In the genomic region with DNA sequence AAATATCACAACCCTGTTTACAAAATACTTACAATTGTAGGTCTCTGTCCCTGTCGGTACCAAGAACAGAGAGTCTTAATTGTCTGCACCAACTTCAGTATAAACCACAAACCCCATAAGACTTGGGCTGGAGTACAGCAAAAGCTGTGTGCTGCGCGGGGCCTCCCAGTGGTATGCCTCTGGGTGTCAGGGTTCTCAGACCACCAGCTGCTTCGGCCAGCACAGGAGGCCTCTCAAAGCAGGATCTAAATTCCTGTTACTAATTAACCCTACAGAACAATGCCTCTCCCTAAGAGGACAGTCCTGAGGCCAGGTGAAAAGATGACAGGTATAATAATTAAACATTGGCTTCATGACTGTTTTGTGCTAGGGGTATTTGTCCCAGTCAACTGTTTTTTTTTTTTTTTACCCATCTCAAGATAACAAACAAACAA, we compare ENCODE assay signal across 1 cellular context.
TF ChIP-seq lines count a peak whose summit lies in the region.

No MANE protein-coding gene starts in this region.

TF ChIP-seq in HepG2, 621 proteins besides CTCF, POLR2A, EP300 and RAD21 (continued from another document and continues in another):
- TF ChIP-seq, protein P1, sequence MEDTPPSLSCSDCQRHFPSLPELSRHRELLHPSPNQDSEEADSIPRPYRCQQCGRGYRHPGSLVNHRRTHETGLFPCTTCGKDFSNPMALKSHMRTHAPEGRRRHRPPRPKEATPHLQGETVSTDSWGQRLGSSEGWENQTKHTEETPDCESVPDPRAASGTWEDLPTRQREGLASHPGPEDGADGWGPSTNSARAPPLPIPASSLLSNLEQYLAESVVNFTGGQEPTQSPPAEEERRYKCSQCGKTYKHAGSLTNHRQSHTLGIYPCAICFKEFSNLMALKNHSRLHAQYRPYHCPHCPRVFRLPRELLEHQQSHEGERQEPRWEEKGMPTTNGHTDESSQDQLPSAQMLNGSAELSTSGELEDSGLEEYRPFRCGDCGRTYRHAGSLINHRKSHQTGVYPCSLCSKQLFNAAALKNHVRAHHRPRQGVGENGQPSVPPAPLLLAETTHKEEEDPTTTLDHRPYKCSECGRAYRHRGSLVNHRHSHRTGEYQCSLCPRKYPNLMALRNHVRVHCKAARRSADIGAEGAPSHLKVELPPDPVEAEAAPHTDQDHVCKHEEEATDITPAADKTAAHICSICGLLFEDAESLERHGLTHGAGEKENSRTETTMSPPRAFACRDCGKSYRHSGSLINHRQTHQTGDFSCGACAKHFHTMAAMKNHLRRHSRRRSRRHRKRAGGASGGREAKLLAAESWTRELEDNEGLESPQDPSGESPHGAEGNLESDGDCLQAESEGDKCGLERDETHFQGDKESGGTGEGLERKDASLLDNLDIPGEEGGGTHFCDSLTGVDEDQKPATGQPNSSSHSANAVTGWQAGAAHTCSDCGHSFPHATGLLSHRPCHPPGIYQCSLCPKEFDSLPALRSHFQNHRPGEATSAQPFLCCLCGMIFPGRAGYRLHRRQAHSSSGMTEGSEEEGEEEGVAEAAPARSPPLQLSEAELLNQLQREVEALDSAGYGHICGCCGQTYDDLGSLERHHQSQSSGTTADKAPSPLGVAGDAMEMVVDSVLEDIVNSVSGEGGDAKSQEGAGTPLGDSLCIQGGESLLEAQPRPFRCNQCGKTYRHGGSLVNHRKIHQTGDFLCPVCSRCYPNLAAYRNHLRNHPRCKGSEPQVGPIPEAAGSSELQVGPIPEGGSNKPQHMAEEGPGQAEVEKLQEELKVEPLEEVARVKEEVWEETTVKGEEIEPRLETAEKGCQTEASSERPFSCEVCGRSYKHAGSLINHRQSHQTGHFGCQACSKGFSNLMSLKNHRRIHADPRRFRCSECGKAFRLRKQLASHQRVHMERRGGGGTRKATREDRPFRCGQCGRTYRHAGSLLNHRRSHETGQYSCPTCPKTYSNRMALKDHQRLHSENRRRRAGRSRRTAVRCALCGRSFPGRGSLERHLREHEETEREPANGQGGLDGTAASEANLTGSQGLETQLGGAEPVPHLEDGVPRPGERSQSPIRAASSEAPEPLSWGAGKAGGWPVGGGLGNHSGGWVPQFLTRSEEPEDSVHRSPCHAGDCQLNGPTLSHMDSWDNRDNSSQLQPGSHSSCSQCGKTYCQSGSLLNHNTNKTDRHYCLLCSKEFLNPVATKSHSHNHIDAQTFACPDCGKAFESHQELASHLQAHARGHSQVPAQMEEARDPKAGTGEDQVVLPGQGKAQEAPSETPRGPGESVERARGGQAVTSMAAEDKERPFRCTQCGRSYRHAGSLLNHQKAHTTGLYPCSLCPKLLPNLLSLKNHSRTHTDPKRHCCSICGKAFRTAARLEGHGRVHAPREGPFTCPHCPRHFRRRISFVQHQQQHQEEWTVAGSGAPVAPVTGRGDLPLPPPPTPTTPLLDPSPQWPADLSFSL (CRISPR knock-in tag; IDR thresholded peaks at IDR 0.05), result 0 out of 2 replicates have a peak, but pooled peaks have one; percentile 19
- TF ChIP-seq AGO2 (optimal IDR thresholded peaks at IDR 0.05; ENCODE audit: low read depth, low read length) (no peak), PHF21A (CRISPR knock-in tag; IDR thresholded peaks at IDR 0.05) (peak; percentile 67; the same call in 1 of the 2 replicates), ZNF317 (CRISPR knock-in tag; IDR thresholded peaks at IDR 0.05) (no peak), ZNF256 (CRISPR knock-in tag; conservative IDR thresholded peaks at IDR 0.05) (no peak), ZNF777 (CRISPR knock-in tag; IDR thresholded peaks at IDR 0.05) (no peak), NFKB2 (CRISPR knock-in tag; IDR thresholded peaks at IDR 0.05; ENCODE audit: borderline replicate concordance) (no peak), ZNF703 (CRISPR knock-in tag; IDR thresholded peaks at IDR 0.05; ENCODE audit: borderline replicate concordance) (no peak), SMARCE1 (IDR thresholded peaks at IDR 0.05; ENCODE audit: borderline replicate concordance) (no peak), ZNF607 (CRISPR knock-in tag; IDR thresholded peaks at IDR 0.05; ENCODE audit: borderline replicate concordance) (no peak), ZMYM2 (CRISPR knock-in tag; IDR thresholded peaks at IDR 0.05) (no peak), ZNF552 (CRISPR knock-in tag; IDR thresholded peaks at IDR 0.05; ENCODE audit: borderline replicate concordance) (no peak), TBL1XR1 (IDR thresholded peaks at IDR 0.05; ENCODE audit: borderline replicate concordance, low read length, partially characterized antibody) (no peak), RFXAP (CRISPR knock-in tag; IDR thresholded peaks at IDR 0.05; ENCODE audit: borderline replicate concordance) (no peak), FOXM1 (CRISPR knock-in tag; IDR thresholded peaks at IDR 0.05) (no peak), NKX3-1 (CRISPR knock-in tag; IDR thresholded peaks at IDR 0.05) (no peak), KLF16 (CRISPR knock-in tag; IDR thresholded peaks at IDR 0.05) (no peak), ZNF12 (CRISPR knock-in tag; IDR thresholded peaks at IDR 0.05) (no peak), LCORL (IDR thresholded peaks at IDR 0.05) (no peak), LCORL (CRISPR knock-in tag; IDR thresholded peaks at IDR 0.05) (peak; percentile 64), ZNF788 (CRISPR knock-in tag; IDR thresholded peaks at IDR 0.05; ENCODE audit: borderline replicate concordance) (no peak), KMT2A (CRISPR knock-in tag; IDR thresholded peaks at IDR 0.05) (no peak), TARDBP (CRISPR knock-in tag; IDR thresholded peaks at IDR 0.05) (peak; percentile 26; the same call in 1 of the 2 replicates), RBAK (CRISPR knock-in tag; IDR thresholded peaks at IDR 0.05) (no peak), TCF7 (IDR thresholded peaks at IDR 0.05; ENCODE audit: low read depth) (no peak), ZNF382 (CRISPR knock-in tag; IDR thresholded peaks at IDR 0.05; ENCODE audit: borderline replicate concordance) (no peak), ZNF614 (CRISPR knock-in tag; IDR thresholded peaks at IDR 0.05; ENCODE audit: borderline replicate concordance) (no peak), FOXA3 (CRISPR knock-in tag; IDR thresholded peaks at IDR 0.05) (0 out of 2 replicates have a peak, but pooled peaks have one; percentile 40)
- TF ChIP-seq, protein P2, sequence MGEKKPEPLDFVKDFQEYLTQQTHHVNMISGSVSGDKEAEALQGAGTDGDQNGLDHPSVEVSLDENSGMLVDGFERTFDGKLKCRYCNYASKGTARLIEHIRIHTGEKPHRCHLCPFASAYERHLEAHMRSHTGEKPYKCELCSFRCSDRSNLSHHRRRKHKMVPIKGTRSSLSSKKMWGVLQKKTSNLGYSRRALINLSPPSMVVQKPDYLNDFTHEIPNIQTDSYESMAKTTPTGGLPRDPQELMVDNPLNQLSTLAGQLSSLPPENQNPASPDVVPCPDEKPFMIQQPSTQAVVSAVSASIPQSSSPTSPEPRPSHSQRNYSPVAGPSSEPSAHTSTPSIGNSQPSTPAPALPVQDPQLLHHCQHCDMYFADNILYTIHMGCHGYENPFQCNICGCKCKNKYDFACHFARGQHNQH (CRISPR knock-in tag; IDR thresholded peaks at IDR 0.05), result peak; percentile 73; the same call in 1 of the 2 replicates
- TF ChIP-seq, protein P3, sequence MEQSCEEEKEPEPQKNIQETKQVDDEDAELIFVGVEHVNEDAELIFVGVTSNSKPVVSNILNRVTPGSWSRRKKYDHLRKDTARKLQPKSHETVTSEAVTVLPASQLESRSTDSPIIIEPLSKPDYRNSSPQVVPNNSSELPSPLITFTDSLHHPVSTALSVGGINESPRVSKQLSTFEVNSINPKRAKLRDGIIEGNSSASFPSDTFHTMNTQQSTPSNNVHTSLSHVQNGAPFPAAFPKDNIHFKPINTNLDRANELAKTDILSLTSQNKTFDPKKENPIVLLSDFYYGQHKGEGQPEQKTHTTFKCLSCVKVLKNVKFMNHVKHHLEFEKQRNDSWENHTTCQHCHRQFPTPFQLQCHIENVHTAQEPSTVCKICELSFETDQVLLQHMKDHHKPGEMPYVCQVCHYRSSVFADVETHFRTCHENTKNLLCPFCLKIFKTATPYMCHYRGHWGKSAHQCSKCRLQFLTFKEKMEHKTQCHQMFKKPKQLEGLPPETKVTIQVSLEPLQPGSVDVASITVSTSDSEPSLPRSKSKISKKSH (CRISPR knock-in tag; IDR thresholded peaks at IDR 0.05; ENCODE audit: borderline replicate concordance), result no peak
- TF ChIP-seq, protein P4, sequence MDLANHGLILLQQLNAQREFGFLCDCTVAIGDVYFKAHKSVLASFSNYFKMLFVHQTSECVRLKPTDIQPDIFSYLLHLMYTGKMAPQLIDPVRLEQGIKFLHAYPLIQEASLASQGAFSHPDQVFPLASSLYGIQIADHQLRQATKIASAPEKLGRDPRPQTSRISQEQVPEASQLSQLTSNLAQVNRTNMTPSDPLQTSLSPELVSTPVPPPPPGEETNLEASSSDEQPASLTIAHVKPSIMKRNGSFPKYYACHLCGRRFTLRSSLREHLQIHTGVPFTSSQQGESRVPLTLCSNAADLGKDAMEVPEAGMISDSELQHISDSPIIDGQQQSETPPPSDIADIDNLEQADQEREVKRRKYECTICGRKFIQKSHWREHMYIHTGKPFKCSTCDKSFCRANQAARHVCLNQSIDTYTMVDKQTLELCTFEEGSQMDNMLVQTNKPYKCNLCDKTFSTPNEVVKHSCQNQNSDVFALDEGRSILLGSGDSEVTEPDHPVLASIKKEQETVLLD (CRISPR knock-in tag; IDR thresholded peaks at IDR 0.05; ENCODE audit: low read depth), result no peak
- TF ChIP-seq, protein P5, sequence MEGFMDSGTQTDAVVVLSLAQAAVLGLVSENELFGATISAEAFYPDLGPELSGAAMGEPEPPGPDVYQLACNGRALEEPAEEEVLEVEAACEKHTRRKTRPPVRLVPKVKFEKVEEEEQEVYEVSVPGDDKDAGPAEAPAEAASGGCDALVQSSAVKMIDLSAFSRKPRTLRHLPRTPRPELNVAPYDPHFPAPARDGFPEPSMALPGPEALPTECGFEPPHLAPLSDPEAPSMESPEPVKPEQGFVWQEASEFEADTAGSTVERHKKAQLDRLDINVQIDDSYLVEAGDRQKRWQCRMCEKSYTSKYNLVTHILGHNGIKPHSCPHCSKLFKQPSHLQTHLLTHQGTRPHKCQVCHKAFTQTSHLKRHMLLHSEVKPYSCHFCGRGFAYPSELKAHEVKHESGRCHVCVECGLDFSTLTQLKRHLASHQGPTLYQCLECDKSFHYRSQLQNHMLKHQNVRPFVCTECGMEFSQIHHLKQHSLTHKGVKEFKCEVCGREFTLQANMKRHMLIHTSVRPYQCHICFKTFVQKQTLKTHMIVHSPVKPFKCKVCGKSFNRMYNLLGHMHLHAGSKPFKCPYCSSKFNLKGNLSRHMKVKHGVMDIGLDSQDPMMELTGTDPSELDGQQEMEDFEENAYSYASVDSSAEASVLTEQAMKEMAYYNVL (CRISPR knock-in tag; IDR thresholded peaks at IDR 0.05; ENCODE audit: borderline replicate concordance), result no peak
- TF ChIP-seq, protein P6, sequence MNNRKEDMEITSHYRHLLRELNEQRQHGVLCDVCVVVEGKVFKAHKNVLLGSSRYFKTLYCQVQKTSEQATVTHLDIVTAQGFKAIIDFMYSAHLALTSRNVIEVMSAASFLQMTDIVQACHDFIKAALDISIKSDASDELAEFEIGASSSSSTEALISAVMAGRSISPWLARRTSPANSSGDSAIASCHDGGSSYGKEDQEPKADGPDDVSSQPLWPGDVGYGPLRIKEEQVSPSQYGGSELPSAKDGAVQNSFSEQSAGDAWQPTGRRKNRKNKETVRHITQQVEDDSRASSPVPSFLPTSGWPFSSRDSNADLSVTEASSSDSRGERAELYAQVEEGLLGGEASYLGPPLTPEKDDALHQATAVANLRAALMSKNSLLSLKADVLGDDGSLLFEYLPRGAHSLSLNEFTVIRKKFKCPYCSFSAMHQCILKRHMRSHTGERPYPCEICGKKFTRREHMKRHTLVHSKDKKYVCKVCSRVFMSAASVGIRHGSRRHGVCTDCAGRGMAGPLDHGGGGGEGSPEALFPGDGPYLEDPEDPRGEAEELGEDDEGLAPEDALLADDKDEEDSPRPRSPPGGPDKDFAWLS (CRISPR knock-in tag; IDR thresholded peaks at IDR 0.05; ENCODE audit: borderline replicate concordance), result no peak
- TF ChIP-seq, protein P7, sequence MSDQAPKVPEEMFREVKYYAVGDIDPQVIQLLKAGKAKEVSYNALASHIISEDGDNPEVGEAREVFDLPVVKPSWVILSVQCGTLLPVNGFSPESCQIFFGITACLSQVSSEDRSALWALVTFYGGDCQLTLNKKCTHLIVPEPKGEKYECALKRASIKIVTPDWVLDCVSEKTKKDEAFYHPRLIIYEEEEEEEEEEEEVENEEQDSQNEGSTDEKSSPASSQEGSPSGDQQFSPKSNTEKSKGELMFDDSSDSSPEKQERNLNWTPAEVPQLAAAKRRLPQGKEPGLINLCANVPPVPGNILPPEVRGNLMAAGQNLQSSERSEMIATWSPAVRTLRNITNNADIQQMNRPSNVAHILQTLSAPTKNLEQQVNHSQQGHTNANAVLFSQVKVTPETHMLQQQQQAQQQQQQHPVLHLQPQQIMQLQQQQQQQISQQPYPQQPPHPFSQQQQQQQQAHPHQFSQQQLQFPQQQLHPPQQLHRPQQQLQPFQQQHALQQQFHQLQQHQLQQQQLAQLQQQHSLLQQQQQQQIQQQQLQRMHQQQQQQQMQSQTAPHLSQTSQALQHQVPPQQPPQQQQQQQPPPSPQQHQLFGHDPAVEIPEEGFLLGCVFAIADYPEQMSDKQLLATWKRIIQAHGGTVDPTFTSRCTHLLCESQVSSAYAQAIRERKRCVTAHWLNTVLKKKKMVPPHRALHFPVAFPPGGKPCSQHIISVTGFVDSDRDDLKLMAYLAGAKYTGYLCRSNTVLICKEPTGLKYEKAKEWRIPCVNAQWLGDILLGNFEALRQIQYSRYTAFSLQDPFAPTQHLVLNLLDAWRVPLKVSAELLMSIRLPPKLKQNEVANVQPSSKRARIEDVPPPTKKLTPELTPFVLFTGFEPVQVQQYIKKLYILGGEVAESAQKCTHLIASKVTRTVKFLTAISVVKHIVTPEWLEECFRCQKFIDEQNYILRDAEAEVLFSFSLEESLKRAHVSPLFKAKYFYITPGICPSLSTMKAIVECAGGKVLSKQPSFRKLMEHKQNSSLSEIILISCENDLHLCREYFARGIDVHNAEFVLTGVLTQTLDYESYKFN (CRISPR knock-in tag; conservative IDR thresholded peaks at IDR 0.05), result peak; percentile 73
- TF ChIP-seq, protein P8, sequence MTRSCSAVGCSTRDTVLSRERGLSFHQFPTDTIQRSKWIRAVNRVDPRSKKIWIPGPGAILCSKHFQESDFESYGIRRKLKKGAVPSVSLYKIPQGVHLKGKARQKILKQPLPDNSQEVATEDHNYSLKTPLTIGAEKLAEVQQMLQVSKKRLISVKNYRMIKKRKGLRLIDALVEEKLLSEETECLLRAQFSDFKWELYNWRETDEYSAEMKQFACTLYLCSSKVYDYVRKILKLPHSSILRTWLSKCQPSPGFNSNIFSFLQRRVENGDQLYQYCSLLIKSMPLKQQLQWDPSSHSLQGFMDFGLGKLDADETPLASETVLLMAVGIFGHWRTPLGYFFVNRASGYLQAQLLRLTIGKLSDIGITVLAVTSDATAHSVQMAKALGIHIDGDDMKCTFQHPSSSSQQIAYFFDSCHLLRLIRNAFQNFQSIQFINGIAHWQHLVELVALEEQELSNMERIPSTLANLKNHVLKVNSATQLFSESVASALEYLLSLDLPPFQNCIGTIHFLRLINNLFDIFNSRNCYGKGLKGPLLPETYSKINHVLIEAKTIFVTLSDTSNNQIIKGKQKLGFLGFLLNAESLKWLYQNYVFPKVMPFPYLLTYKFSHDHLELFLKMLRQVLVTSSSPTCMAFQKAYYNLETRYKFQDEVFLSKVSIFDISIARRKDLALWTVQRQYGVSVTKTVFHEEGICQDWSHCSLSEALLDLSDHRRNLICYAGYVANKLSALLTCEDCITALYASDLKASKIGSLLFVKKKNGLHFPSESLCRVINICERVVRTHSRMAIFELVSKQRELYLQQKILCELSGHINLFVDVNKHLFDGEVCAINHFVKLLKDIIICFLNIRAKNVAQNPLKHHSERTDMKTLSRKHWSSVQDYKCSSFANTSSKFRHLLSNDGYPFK (CRISPR knock-in tag; IDR thresholded peaks at IDR 0.05; ENCODE audit: borderline replicate concordance), result no peak
- TF ChIP-seq, protein P9, sequence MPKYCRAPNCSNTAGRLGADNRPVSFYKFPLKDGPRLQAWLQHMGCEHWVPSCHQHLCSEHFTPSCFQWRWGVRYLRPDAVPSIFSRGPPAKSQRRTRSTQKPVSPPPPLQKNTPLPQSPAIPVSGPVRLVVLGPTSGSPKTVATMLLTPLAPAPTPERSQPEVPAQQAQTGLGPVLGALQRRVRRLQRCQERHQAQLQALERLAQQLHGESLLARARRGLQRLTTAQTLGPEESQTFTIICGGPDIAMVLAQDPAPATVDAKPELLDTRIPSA (CRISPR knock-in tag; IDR thresholded peaks at IDR 0.05; ENCODE audit: borderline replicate concordance), result no peak
